9 cellular contexts compared by ENCODE assay signal in the genomic region with DNA sequence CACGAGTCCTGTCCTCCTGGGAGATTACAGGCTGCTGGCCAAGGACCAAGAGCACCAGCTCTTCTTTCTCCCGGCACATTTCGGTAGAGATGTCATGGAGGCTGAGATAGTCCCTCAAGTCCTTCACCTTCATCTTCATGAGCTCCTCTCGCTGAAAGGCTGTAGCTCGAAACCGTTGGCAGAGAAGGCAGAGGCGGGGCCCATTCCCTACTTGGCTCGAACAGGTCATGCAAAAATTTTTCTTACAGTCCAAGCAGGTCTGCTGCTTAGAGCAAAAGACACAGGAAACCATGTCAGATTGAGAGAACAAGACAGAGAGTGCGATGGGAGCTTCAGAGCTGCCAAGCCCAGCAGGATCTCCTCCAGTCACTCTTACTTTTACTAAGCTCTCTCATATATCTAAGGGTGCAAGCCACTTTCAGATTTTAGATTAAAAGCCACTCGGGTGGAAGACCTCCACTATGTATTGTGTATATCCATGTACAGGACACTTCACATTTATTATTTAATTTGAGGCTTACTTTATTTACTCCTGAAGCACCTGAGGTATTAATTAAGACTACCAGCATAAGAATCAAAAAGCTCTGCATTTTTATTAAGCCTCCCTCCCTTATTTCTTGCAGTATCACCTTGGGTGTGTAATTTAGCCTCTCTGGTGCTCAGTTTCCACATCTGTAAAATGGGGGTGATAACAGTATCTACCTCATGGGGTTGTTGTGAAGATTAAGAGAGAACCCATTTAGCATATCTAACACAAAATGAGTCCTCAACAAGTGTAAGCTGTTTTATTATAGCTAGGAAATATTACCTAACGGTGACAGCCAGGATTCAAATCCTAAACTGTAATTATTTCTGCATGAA. TPM values are rescaled to one million over a fixed set of nuclear protein-coding genes. Genes with fewer than 3 reads are reported as not detected.
DNase-seq lines count a peak whose midpoint lies in the region; ATAC-seq, FAIRE-seq and TF ChIP-seq lines count a peak whose summit lies in the region.
"Had no signal": no experiment of that assay in that cellular context is flagged by ENCODE, and none has a peak within 500 bp of the region (broad histone marks: within the 10 kb centered on the region; RNA-seq: fewer than 3 reads in every experiment).

No MANE protein-coding gene starts in this region.

- intact Hi-C loops in PC-3 (cut with micrococcal nuclease) (loop anchor here (5.0 kb wide), 1 partner anchor 66 kb away; no protein-coding TSS in a partner anchor), Caco-2 (cut with micrococcal nuclease; ENCODE audit: unreplicated experiment) (no loop called here)

- no peak for ATAC-seq in A549
- ATAC-seq in PC-3, result no peak
- no peak for ATAC-seq in HG03521 (IDR thresholded peaks at IDR 0.05; ENCODE audit: unreplicated experiment)

- no peak for TF ChIP-seq POLR2A in A549 (IDR thresholded peaks at IDR 0.05; ENCODE audit: low read length)

- H3K9me3 ChIP-seq in A549 (no peaks in the 10 kb centered on the region), PC-3 (ENCODE audit: low read length) (no peaks in the 10 kb centered on the region), neutrophil (no peaks in the 10 kb centered on the region), Caco-2 (no peaks in the 10 kb centered on the region)

- no peak for TF ChIP-seq CTCF in A549 (IDR thresholded peaks at IDR 0.05)
- no peak for TF ChIP-seq CTCF in PC-3 (conservative IDR thresholded peaks at IDR 0.05; ENCODE audit: low read depth, low read length)
- no peak for TF ChIP-seq CTCF in neutrophil (IDR thresholded peaks at IDR 0.05)
- no peak for TF ChIP-seq CTCF in Caco-2 (IDR thresholded peaks at IDR 0.05; ENCODE audit: insufficient read depth in 1 of 2, low read depth in 1 of 2, low read length in 1 of 2, severe bottlenecking in 1 of 2, unreplicated experiment in 1 of 2)

- no peak for DNase-seq in A549 (ENCODE audit: low read depth in 1 of 2, low spot score in 1 of 2)
- no peak for DNase-seq in PC-3
- no peak for DNase-seq in frontal cortex (ENCODE audit: low spot score in 2 of 2)
- DNase-seq in Caco-2, result no peak
- no peak for DNase-seq in NCI-H2107 treated with DMSO at 0.1 percent for 48 hours (lab: John Stamatoyannopoulos, UW; ENCODE audit: unreplicated experiment)

- no peaks in the 10 kb centered on the region for H3K9me2 ChIP-seq in PC-3 (replicated peaks; ENCODE audit: low read length)

- H3K79me2 ChIP-seq in PC-3 (ENCODE audit: low read length), result peaks cover 20% of the 10 kb centered on the region; the same call in 1 of the 2 replicates

- TF ChIP-seq RAD21 in A549 (conservative IDR thresholded peaks at IDR 0.05 in 1 of 2, IDR thresholded peaks at IDR 0.05 in 1 of 2), result no peak

- no peaks in the 10 kb centered on the region for H3K9me3 Mint-ChIP-seq in Caco-2 (ENCODE audit: unreplicated experiment)
- H3K9me3 Mint-ChIP-seq: nephron had no signal

- WGBS in A549 (ENCODE audit: missing lambda C conversion rate), result 90% methylated on average over 11 of the region's 11 CpGs

- no peaks in the 10 kb centered on the region for H4K20me1 ChIP-seq in PC-3 (ENCODE audit: low read length)

- no peak overlapping the region for H2AFZ ChIP-seq in PC-3 (ENCODE audit: low read length)

- TF ChIP-seq EP300 in A549 (IDR thresholded peaks at IDR 0.05), result no peak

- no peak overlapping the region for H3K27ac Mint-ChIP-seq in Caco-2 (ENCODE audit: unreplicated experiment)

- no peaks in the 10 kb centered on the region for H3K36me3 Mint-ChIP-seq in Caco-2 (ENCODE audit: insufficient read depth, unreplicated experiment)

- peaks cover under 1% of the 10 kb centered on the region for H3K4me1 Mint-ChIP-seq in Caco-2 (ENCODE audit: low read depth, unreplicated experiment)

- H3K4me3 ChIP-seq in A549 (no peak overlapping the region), PC-3 (ENCODE audit: low read length) (no peak overlapping the region), neutrophil (ENCODE audit: low read depth in 1 of 2, low read length in 1 of 2) (no peak overlapping the region), Caco-2 (ENCODE audit: low read depth, low read length) (no peak overlapping the region)

- CTCF ChIA-PET in A549 (lab: Yijun Ruan, JAX) (interaction anchor here (0.6 to 5.8 kb wide), 9 partner anchors 13 to 584 kb away, joined by 3 to 53 read pairs (median 6); a partner anchor contains a TSS), PC-3 (lab: Charles Lee) (interaction anchor here (0.5 kb wide), 1 partner anchor 94 kb away, joined by 7 read pairs; no protein-coding TSS in a partner anchor), Caco-2 (lab: Charles Lee) (no interaction called here)

- no peaks in the 10 kb centered on the region for H3F3A ChIP-seq in PC-3 (ENCODE audit: low read length, unreplicated experiment)

- no peaks in the 10 kb centered on the region for H3K27me3 Mint-ChIP-seq in Caco-2 (ENCODE audit: insufficient read depth, unreplicated experiment)

- peaks cover 45% of the 10 kb centered on the region for H3K36me3 ChIP-seq in PC-3 (ENCODE audit: low read depth, low read length)
- H3K36me3 ChIP-seq in neutrophil, result peaks cover 81% of the 10 kb centered on the region
- H3K36me3 ChIP-seq in Caco-2 (ENCODE audit: control insufficient read depth, insufficient read depth, low read length), result peaks cover 3% of the 10 kb centered on the region

- H3K9ac ChIP-seq in PC-3 (ENCODE audit: low read length), result peak overlapping the region; percentile 49

- BruUV-seq in PC-3 (replicated peaks; lab: Mats Ljungman, UMichigan) (TSS peak; percentile 26), Caco-2 (replicated peaks; lab: Mats Ljungman, UMichigan) (no TSS peak)

- H3K4me3 Mint-ChIP-seq in Caco-2 (ENCODE audit: unreplicated experiment), result no peak overlapping the region
- H3K4me3 Mint-ChIP-seq: nephron had no signal

- H3K4me2 ChIP-seq in A549 (peak overlapping the region; percentile 46), PC-3 (ENCODE audit: low read length) (peak overlapping the region; percentile 61)

- no peaks in the 10 kb centered on the region for H3K27me3 ChIP-seq in PC-3 (ENCODE audit: low read length)
- H3K27me3 ChIP-seq in neutrophil, result no peaks in the 10 kb centered on the region
- no peaks in the 10 kb centered on the region for H3K27me3 ChIP-seq in Caco-2 (replicated peaks; ENCODE audit: control insufficient read depth, insufficient read depth, low read length)

- H3K4me1 ChIP-seq in A549, result peaks cover 31% of the 10 kb centered on the region
- peaks cover 38% of the 10 kb centered on the region for H3K4me1 ChIP-seq in PC-3 (ENCODE audit: insufficient read depth, low read length)
- peaks cover 23 to 33% of the 10 kb centered on the region in 2 experiments for H3K4me1 ChIP-seq in neutrophil (ENCODE audit: control insufficient read depth in 1 of 2, insufficient read depth in 1 of 2, low read depth in 1 of 2, low read length in 1 of 2)
- H3K4me1 ChIP-seq in Caco-2, result peaks cover 7% of the 10 kb centered on the region; the same call in 1 of the 2 replicates

- H3K27ac ChIP-seq in A549 (peak overlapping the region; percentile 77 to 80; a peak in 3 of 6 replicates), PC-3 (ENCODE audit: low read length) (peak overlapping the region; percentile 87), cingulate gyrus (ENCODE audit: low read depth, low read length) (peak overlapping the region; percentile 99), neutrophil (peak overlapping the region; percentile 81)

- POLR2A ChIA-PET in A549 (lab: Yijun Ruan, JAX), result interaction anchor here (0.5 to 1.7 kb wide), 3 partner anchors 42 to 88 kb away, joined by 4 to 9 read pairs (median 9); a partner anchor contains a TSS
- POLR2A ChIA-PET in PC-3 (lab: Charles Lee; ENCODE audit: unreplicated experiment), result interaction anchor here (0.6 kb wide), 1 partner anchor 13 kb away, joined by 3 read pairs; no protein-coding TSS in a partner anchor
- POLR2A ChIA-PET in Caco-2 (lab: Charles Lee), result no interaction called here

- FAIRE-seq in A549 (lab: Jason Lieb, UNC) (no peak), frontal cortex (lab: Jason Lieb, UNC) (no peak)

TF ChIP-seq in A549, 52 proteins besides CTCF, POLR2A, EP300 and RAD21:
- no peak for TF ChIP-seq CBX2 (IDR thresholded peaks at IDR 0.05; ENCODE audit: borderline replicate concordance, low read depth)
- 0 out of 2 replicates have a peak, but pooled peaks have one; percentile 14 for TF ChIP-seq HOXA7 (CRISPR knock-in tag; IDR thresholded peaks at IDR 0.05)

RNA-seq across cellular contexts. Expression of a gene that starts 41.4 kb away (rescaled TPM):
- polyA plus RNA-seq in A549 (2011; rRNA removed), result 56.8 and 63.4 TPM in 2 replicates
- 52.4 and 57.2 TPM in 2 replicates for polyA plus RNA-seq in A549 (2012; cell fraction: cytosol; rRNA removed)
- polyA plus RNA-seq in A549 (2012; cell fraction: nucleus; rRNA removed), result 79.3 and 88.4 TPM in 2 replicates
- 35.6 to 40.2 TPM (median 36.3 TPM) in 3 replicates for polyA plus RNA-seq in A549 (2017; fragmentation: RNase III; extraction: RNeasy Plus Mini Kit Qiagen cat#74134 plus additional on column Dnase treatment)
- 115 and 134 TPM in 2 replicates for polyA minus RNA-seq in A549 (2011; rRNA and poly(A)+ RNA removed)
- 43.2 and 53.6 TPM in 2 replicates for total RNA-seq in PC-3 (2014; rRNA removed)
- total RNA-seq in frontal cortex, result 26.5 TPM
- total RNA-seq in Caco-2 (2022), result 49.9 and 55.3 TPM in 2 replicates

RNA-seq across cellular contexts. Expression of a gene that starts 41.8 kb away (rescaled TPM):
- polyA plus RNA-seq in A549 (2011; rRNA removed), result 35.5 and 49.4 TPM in 2 replicates
- 21.0 and 26.9 TPM in 2 replicates for polyA plus RNA-seq in A549 (2012; cell fraction: cytosol; rRNA removed)
- polyA plus RNA-seq in A549 (2012; cell fraction: nucleus; rRNA removed), result 23.1 and 27.0 TPM in 2 replicates
- 22.7 to 27.0 TPM (median 23.2 TPM) in 3 replicates for polyA plus RNA-seq in A549 (2017; fragmentation: RNase III; extraction: RNeasy Plus Mini Kit Qiagen cat#74134 plus additional on column Dnase treatment)
- polyA minus RNA-seq in A549 (2011; rRNA and poly(A)+ RNA removed), result 130 and 160 TPM in 2 replicates
- 37.7 and 46.4 TPM in 2 replicates for total RNA-seq in PC-3 (2014; rRNA removed)
- 5.3 TPM for total RNA-seq in frontal cortex
- 27.9 and 29.6 TPM in 2 replicates for total RNA-seq in Caco-2 (2022)
